In genomic region chr9:110187126-110187525, GRCh38 we compare ENCODE assay signal across 24 cellular contexts. TPM values are rescaled to one million over a fixed set of nuclear protein-coding genes. Genes with fewer than 3 reads are reported as not detected.
"Had no signal": no experiment of that assay in that cellular context is flagged by ENCODE, and none has a peak within 500 bp of the region (broad histone marks: within the 10 kb centered on the region; RNA-seq: fewer than 3 reads in every experiment).

No MANE protein-coding gene starts in this region.

- H3K4me1 ChIP-seq: gastrocnemius medialis had no signal

- H3K27ac Mint-ChIP-seq: natural killer cell treated with Interleukin-12 subunit alpha and Interleukin-12 subunit beta and Interleukin-15 and Interleukin-18, amount 100 ng/mL, for 72 hours; stimulated activated memory B cell treated with anti-CD40 and anti-IgM and Interleukin-4, amounts not matched to agents 10 μg/mL and 1 μg/mL and 100 μg/mL, for 72 hours; stimulated activated naive CD8-positive, alpha-beta T cell treated with anti-CD3 and anti-CD28 coated beads, Interleukin-15, Interleukin-2, amounts not matched to agents 100 ng/mL and 50 ng/mL, for 24 hours had no signal

- H3K4me3 ChIP-seq: cardiac muscle cell, gastrocnemius medialis, pancreas, prostate gland, spleen, thoracic aorta had no signal

- H3K36me3 Mint-ChIP-seq: natural killer cell treated with Interleukin-12 subunit alpha and Interleukin-12 subunit beta and Interleukin-15 and Interleukin-18, amount 100 ng/mL, for 72 hours; stimulated activated memory B cell treated with anti-CD40 and anti-IgM and Interleukin-4, amounts not matched to agents 10 μg/mL and 1 μg/mL and 100 μg/mL, for 72 hours had no signal

- ATAC-seq: gastrocnemius medialis; left colon; natural killer cell treated with Interleukin-12 subunit alpha and Interleukin-12 subunit beta and Interleukin-15 and Interleukin-18, amount 100 ng/mL, for 72 hours; pancreas; sciatic nerve; stimulated activated memory B cell treated with anti-CD40 and anti-IgM and Interleukin-4, amounts not matched to agents 10 μg/mL and 1 μg/mL and 100 μg/mL, for 72 hours had no signal

- H3K27me3 Mint-ChIP-seq: dendritic cell treated with granulocyte-macrophage colony-stimulating factor and Interleukin-4, amounts not matched to agents 40 ng/mL and 50 ng/mL, for 4 days; stimulated activated memory B cell treated with anti-CD40 and anti-IgM and Interleukin-4, amounts not matched to agents 10 μg/mL and 1 μg/mL and 100 μg/mL, for 72 hours; stimulated activated naive CD8-positive, alpha-beta T cell treated with anti-CD3 and anti-CD28 coated beads, Interleukin-15, Interleukin-2, amounts not matched to agents 100 ng/mL and 50 ng/mL, for 24 hours had no signal

- H3K9me3 ChIP-seq: gastrocnemius medialis, pancreas, prostate gland, spleen, thoracic aorta had no signal

- H3K4me3 Mint-ChIP-seq: dendritic cell treated with granulocyte-macrophage colony-stimulating factor and Interleukin-4, amounts not matched to agents 40 ng/mL and 50 ng/mL, for 4 days; natural killer cell treated with Interleukin-12 subunit alpha and Interleukin-12 subunit beta and Interleukin-15 and Interleukin-18, amount 100 ng/mL, for 72 hours; stimulated activated memory B cell treated with anti-CD40 and anti-IgM and Interleukin-4, amounts not matched to agents 10 μg/mL and 1 μg/mL and 100 μg/mL, for 72 hours; stimulated activated naive CD8-positive, alpha-beta T cell treated with anti-CD3 and anti-CD28 coated beads, Interleukin-15, Interleukin-2, amounts not matched to agents 100 ng/mL and 50 ng/mL, for 24 hours had no signal

- H3K9me3 Mint-ChIP-seq: dendritic cell treated with granulocyte-macrophage colony-stimulating factor and Interleukin-4, amounts not matched to agents 40 ng/mL and 50 ng/mL, for 4 days; natural killer cell treated with Interleukin-12 subunit alpha and Interleukin-12 subunit beta and Interleukin-15 and Interleukin-18, amount 100 ng/mL, for 72 hours; stimulated activated memory B cell treated with anti-CD40 and anti-IgM and Interleukin-4, amounts not matched to agents 10 μg/mL and 1 μg/mL and 100 μg/mL, for 72 hours; stimulated activated naive CD8-positive, alpha-beta T cell treated with anti-CD3 and anti-CD28 coated beads, Interleukin-15, Interleukin-2, amounts not matched to agents 100 ng/mL and 50 ng/mL, for 24 hours had no signal

- DNase-seq: cerebellar nuclear complex; effector CD4-positive, alpha-beta T cell; gastrocnemius medialis; left colon; occipital lobe; pancreas; retina; spleen; stimulated activated CD4-positive, alpha-beta T cell treated with anti-CD3 and anti-CD28 coated beads, Interleukin-15, amount 100 ng/mL, for 24 hours; stimulated activated CD4-positive, alpha-beta T cell treated with anti-CD3 and anti-CD28 coated beads, Interleukin-1b, Interleukin-23, amount 100 ng/mL, for 48 hours; stimulated activated CD4-positive, alpha-beta T cell treated with anti-CD3 and anti-CD28 coated beads, Interleukin-4, amount 100 ng/mL, for 24 hours; trophoblast cell had no signal

- H3K27me3 ChIP-seq: cardiac muscle cell, gastrocnemius medialis, pancreas, spleen had no signal

- H3K27ac ChIP-seq: cardiac muscle cell, gastrocnemius medialis, prostate gland, spleen, thoracic aorta had no signal

- H3K36me3 ChIP-seq: cardiac muscle cell, gastrocnemius medialis, pancreas, prostate gland, spleen, thoracic aorta had no signal

RNA-seq across cellular contexts. Expression of gene C9orf152, which starts 20.8 kb away (rescaled TPM):
- total RNA-seq: cardiac muscle cell; gastrocnemius medialis; kidney epithelial cell; myocyte; natural killer cell treated with Interleukin-12 subunit alpha and Interleukin-12 subunit beta and Interleukin-15 and Interleukin-18, amount 100 ng/mL, for 72 hours; occipital lobe; sciatic nerve; skeletal muscle tissue; spleen; subcutaneous adipose tissue had no signal
- polyA plus RNA-seq: cardiac muscle cell, spleen had no signal
